8 cellular contexts compared by ENCODE assay signal in the genomic region with DNA sequence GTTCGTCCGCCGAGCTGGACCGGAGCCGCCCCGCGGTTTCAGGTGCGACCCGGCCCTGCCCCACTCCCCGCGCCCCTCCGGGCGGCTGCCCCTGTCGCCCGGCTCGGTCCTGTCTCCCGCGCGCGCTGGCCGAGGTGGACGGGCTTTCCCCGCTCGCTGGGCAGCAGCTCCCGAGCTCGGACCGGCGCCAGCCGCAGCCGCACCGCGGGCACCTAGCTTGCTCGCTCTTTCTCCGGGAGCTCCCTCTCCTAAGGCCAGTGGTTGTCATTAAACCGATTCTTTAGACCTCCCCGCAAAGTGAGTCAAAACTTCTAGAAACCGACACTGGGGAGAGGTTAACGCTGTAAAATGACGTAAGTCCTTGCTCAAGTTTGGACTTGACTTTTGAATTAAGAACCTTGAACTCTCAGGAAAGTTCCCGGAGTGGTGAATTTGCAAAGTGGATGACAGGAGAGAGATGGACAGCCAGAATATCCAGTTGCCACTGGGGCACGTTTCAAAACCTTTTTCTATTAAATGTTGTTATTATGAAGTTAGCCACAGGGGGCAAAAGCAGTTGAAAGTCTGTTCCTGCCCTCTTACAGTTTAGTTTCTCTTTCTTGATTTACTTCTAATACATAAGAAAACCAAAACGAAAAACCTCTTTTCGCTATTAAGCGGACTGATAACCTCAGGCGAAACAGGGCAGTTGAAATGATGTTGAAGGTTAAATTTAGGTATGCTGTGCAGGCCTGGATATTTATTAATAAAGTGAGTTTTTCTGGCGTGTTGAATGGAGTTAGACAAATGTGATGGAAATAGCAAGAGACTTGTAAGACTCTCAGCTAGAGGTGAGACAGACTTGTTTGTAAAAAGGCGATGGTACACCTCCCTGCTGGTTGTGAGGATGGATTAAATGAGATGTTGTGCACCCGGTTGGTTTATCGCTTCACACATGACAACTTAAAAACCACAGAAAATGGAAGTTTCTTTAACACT. TPM values are rescaled to one million over a fixed set of nuclear protein-coding genes. Genes with fewer than 3 reads are reported as not detected.
DNase-seq lines count a peak whose midpoint lies in the region; ATAC-seq and TF ChIP-seq lines count a peak whose summit lies in the region.

No MANE protein-coding gene starts in this region.

- peak overlapping the region; percentile 70 for H3K4me2 ChIP-seq in HCT116 (ENCODE audit: low read length)

- H4K20me1 ChIP-seq in HCT116 (ENCODE audit: insufficient read depth), result no peaks in the 10 kb centered on the region

- ATAC-seq in HCT116, result peak; percentile 52
- peak; percentile 78 for ATAC-seq in left cardiac atrium

- intact Hi-C loops in HCT116 (cut with micrococcal nuclease), result loop anchor here (1.0 to 5.0 kb wide), 3 partner anchors 47 to 78 kb away; a partner anchor contains a TSS
- intact Hi-C loops in left cardiac atrium (cut with DNase I), result loop anchor here in 1 of 2 donors (5.0 kb wide), 2 partner anchors 62 to 78 kb away; a partner anchor contains a TSS
- intact Hi-C loops in posterior cingulate gyrus (cut with DNase I), result loop anchor here (5.0 kb wide), 1 partner anchor 72 kb away; a partner anchor contains a TSS

- CTCF ChIA-PET in HCT116 (lab: Charles Lee), result interaction anchor here (1.1 to 3.8 kb wide), 2 partner anchors 78 to 132 kb away, joined by 3 to 19 read pairs; a partner anchor contains a TSS

- no peaks in the 10 kb centered on the region for H3K9me3 ChIP-seq in HCT116 (ENCODE audit: control insufficient read depth in 1 of 2, insufficient read depth in 1 of 2, low read depth in 1 of 2, low read length in 2 of 2)

- TF ChIP-seq CTCF in GM12874 (IDR thresholded peaks at IDR 0.05; ENCODE audit: insufficient read depth, low read depth, low read length) (0 out of 2 replicates have a peak, but pooled peaks have one; percentile 35), HCT116 (IDR thresholded peaks at IDR 0.05 in 2 of 3, conservative IDR thresholded peaks at IDR 0.05 in 1 of 3; ENCODE audit: borderline replicate concordance in 1 of 3, insufficient read depth in 1 of 3, low read depth in 2 of 3, low read length in 2 of 3) (peak in 2 of 3 experiments; percentile 18 to 50; a peak in 2 of 6 replicates)

- no peak for TF ChIP-seq RAD21 in HCT116 (IDR thresholded peaks at IDR 0.05; ENCODE audit: low read depth)

- H3K36me3 ChIP-seq in HCT116 (ENCODE audit: control insufficient read depth in 1 of 2, insufficient read depth in 2 of 2, low read length in 2 of 2), result no peaks in the 10 kb centered on the region

- TSS peak; percentile 67 for BruUV-seq in HCT116 (replicated peaks; lab: Mats Ljungman, UMichigan)

- no peak overlapping the region for H2AFZ ChIP-seq in HCT116 (ENCODE audit: low read depth, low read length, poor library complexity, severe bottlenecking)

- no peak for TF ChIP-seq POLR2A in HCT116 (IDR thresholded peaks at IDR 0.05; ENCODE audit: borderline replicate concordance, extremely low read depth, insufficient read depth, insufficient read length)

- peaks cover 36% of the 10 kb centered on the region for H3K79me2 ChIP-seq in HCT116 (ENCODE audit: insufficient read depth, low read length)

- H3K27me3 ChIP-seq in HCT116 (ENCODE audit: insufficient read depth, low read length), result no peaks in the 10 kb centered on the region

- peak; percentile 67 for DNase-seq in HCT116 (ENCODE audit: low read depth, low spot score)
- peak; percentile 78 for DNase-seq in LoVo (ENCODE audit: low spot score)
- DNase-seq in SKM-1 treated with dmso at 0.1 percent for 144 hours (lab: John Stamatoyannopoulos, UW; ENCODE audit: unreplicated experiment), result peak; percentile 82
- DNase-seq in amygdala (lab: John Stamatoyannopoulos, UW), result peak in 38 of 56 donors; percentile 3 to 64 (median 34)
- DNase-seq in left cardiac atrium, result peak; percentile 51
- peak; percentile 21 to 92 (median 42) for DNase-seq in posterior cingulate gyrus
- no peak for DNase-seq in NCI-H774 (lab: John Stamatoyannopoulos, UW)

- RAD21 ChIA-PET in HCT116 (lab: Charles Lee; ENCODE audit: low non-redundant PET in 1 of 2, low total read pairs in 2 of 2, uncharacterized antibody in 2 of 2, unreplicated experiment in 2 of 2), result interaction anchor here in 1 of 2 experiments (0.7 kb wide), 1 partner anchor 78 kb away, joined by 4 read pairs; a partner anchor contains a TSS

- peak overlapping the region; percentile 89 for H3K27ac ChIP-seq in HCT116 (ENCODE audit: low read depth, low read length)

- peak overlapping the region; percentile 77 to 79 for H3K4me3 ChIP-seq in HCT116 (replicated peaks in 1 of 2; ENCODE audit: low read depth in 1 of 2, low read length in 2 of 2)

- POLR2A ChIA-PET in HCT116 (lab: Charles Lee), result interaction anchor here (1.4 kb wide), 1 partner anchor 78 kb away, joined by 4 read pairs; a partner anchor contains a TSS

- H3K9me2 ChIP-seq in HCT116 (ENCODE audit: insufficient read depth), result no peaks in the 10 kb centered on the region

- peaks cover 10 to 15% of the 10 kb centered on the region in 2 experiments for H3K4me1 ChIP-seq in HCT116 (ENCODE audit: control insufficient read depth in 1 of 2, insufficient read depth in 2 of 2, low read length in 2 of 2)

- peak overlapping the region; percentile 84 for H3K9ac ChIP-seq in HCT116 (ENCODE audit: low read length)

TF ChIP-seq in HCT116, 20 proteins besides CTCF, POLR2A, EP300 and RAD21:
- TF ChIP-seq EGR1 (IDR thresholded peaks at IDR 0.05; ENCODE audit: low read depth), result no peak
- TF ChIP-seq EZH2 (IDR thresholded peaks at IDR 0.05), result no peak
- TF ChIP-seq, protein P1, sequence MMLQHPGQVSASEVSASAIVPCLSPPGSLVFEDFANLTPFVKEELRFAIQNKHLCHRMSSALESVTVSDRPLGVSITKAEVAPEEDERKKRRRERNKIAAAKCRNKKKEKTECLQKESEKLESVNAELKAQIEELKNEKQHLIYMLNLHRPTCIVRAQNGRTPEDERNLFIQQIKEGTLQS (IDR thresholded peaks at IDR 0.05), result no peak
- TF ChIP-seq CBX3 (IDR thresholded peaks at IDR 0.05; ENCODE audit: low read depth), result 0 out of 2 replicates have a peak, but pooled peaks have one; percentile 24
- TF ChIP-seq SP1 (IDR thresholded peaks at IDR 0.05; ENCODE audit: low read depth), result peak; percentile 32; the same call in 1 of the 2 replicates
- no peak for TF ChIP-seq ELF1 (IDR thresholded peaks at IDR 0.05; ENCODE audit: borderline replicate concordance, low read depth)
- TF ChIP-seq SRF (IDR thresholded peaks at IDR 0.05; ENCODE audit: low read depth), result no peak
- TF ChIP-seq, protein P2, sequence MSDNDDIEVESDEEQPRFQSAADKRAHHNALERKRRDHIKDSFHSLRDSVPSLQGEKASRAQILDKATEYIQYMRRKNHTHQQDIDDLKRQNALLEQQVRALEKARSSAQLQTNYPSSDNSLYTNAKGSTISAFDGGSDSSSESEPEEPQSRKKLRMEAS (IDR thresholded peaks at IDR 0.05), result peak; percentile 25; the same call in 1 of the 2 replicates
- TF ChIP-seq CEBPB (IDR thresholded peaks at IDR 0.05; ENCODE audit: low read depth), result no peak
- no peak for TF ChIP-seq POLR2AphosphoS5 (IDR thresholded peaks at IDR 0.05; ENCODE audit: low read depth, low read length)
- no peak for TF ChIP-seq EZH2phosphoT487 (IDR thresholded peaks at IDR 0.05; ENCODE audit: borderline replicate concordance)
- TF ChIP-seq ZFX (IDR thresholded peaks at IDR 0.05), result peak; percentile 42; the same call in 1 of the 2 replicates
- TF ChIP-seq, protein P3, sequence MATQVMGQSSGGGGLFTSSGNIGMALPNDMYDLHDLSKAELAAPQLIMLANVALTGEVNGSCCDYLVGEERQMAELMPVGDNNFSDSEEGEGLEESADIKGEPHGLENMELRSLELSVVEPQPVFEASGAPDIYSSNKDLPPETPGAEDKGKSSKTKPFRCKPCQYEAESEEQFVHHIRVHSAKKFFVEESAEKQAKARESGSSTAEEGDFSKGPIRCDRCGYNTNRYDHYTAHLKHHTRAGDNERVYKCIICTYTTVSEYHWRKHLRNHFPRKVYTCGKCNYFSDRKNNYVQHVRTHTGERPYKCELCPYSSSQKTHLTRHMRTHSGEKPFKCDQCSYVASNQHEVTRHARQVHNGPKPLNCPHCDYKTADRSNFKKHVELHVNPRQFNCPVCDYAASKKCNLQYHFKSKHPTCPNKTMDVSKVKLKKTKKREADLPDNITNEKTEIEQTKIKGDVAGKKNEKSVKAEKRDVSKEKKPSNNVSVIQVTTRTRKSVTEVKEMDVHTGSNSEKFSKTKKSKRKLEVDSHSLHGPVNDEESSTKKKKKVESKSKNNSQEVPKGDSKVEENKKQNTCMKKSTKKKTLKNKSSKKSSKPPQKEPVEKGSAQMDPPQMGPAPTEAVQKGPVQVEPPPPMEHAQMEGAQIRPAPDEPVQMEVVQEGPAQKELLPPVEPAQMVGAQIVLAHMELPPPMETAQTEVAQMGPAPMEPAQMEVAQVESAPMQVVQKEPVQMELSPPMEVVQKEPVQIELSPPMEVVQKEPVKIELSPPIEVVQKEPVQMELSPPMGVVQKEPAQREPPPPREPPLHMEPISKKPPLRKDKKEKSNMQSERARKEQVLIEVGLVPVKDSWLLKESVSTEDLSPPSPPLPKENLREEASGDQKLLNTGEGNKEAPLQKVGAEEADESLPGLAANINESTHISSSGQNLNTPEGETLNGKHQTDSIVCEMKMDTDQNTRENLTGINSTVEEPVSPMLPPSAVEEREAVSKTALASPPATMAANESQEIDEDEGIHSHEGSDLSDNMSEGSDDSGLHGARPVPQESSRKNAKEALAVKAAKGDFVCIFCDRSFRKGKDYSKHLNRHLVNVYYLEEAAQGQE (IDR thresholded peaks at IDR 0.05; ENCODE audit: low read depth), result no peak

RNA-seq across cellular contexts. Expression of a gene that starts 0.8 kb away (rescaled TPM):
- total RNA-seq in HCT116 (2021; ENCODE audit: unreplicated experiment) (19.3 TPM), left cardiac atrium (1 to 10 TPM; 3.8 to 6.1 TPM)
- 3.7 and 5.4 TPM in 2 replicates for polyA plus RNA-seq in HCT116 (2012)
